ENCODE assay signal across 28 cellular contexts in the genomic region with DNA sequence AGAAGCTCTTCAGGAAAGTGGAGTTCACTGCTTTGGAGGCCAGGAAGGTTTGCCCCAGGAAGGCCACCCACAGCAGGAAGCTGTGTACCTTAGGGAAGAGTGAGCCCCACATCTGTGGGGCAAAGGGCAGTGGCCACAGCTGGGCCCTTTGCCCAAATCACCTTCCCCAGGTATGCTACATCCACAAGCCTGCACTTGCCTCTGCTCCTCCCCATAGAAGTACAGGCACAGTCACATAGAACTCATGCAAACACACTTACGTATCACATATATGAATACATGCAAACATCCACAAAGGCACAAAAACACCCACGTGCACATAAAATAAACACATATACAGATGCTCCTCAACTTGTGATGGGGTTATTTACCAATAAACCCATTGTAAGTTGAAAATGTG. TPM values are rescaled to one million over a fixed set of nuclear protein-coding genes. Genes with fewer than 3 reads are reported as not detected.
DNase-seq lines count a peak whose midpoint lies in the region; ATAC-seq and TF ChIP-seq lines count a peak whose summit lies in the region.
"Had no signal": no experiment of that assay in that cellular context is flagged by ENCODE, and none has a peak within 500 bp of the region (broad histone marks: within the 10 kb centered on the region; RNA-seq: fewer than 3 reads in every experiment).

No MANE protein-coding gene starts in this region.

- H3K4me1 Mint-ChIP-seq in activated naive CD4-positive, alpha-beta T cell treated with anti-CD3 and anti-CD28 coated beads, Interleukin-2, amount 10 ng/mL, durations not matched to agents 7 days and 5 days = no peaks in the 10 kb centered on the region
- no peaks in the 10 kb centered on the region for H3K4me1 Mint-ChIP-seq in activated naive CD4-positive, alpha-beta T cell treated with anti-CD3 and anti-CD28 coated beads for 36 hours (ENCODE audit: low read depth)
- peaks cover 2% of the 10 kb centered on the region for H3K4me1 Mint-ChIP-seq in progenitor cell of endocrine pancreas (ENCODE audit: low read depth)
- H3K4me1 Mint-ChIP-seq: activated CD4-positive, alpha-beta memory T cell treated with anti-CD3 and anti-CD28 coated beads, Interleukin-2, amount 10 ng/mL, durations not matched to agents 7 days and 5 days; central memory CD8-positive, alpha-beta T cell; naive thymus-derived CD8-positive, alpha-beta T cell had no signal

- H3K27ac ChIP-seq in breast epithelium (peak overlapping the region; percentile 95), upper lobe of right lung (no peak overlapping the region)
- H3K27ac ChIP-seq: gastroesophageal sphincter, HL-60, ovary, right lobe of liver had no signal

- H3K36me3 Mint-ChIP-seq in activated naive CD4-positive, alpha-beta T cell treated with anti-CD3 and anti-CD28 coated beads, Interleukin-2, amount 10 ng/mL, durations not matched to agents 7 days and 5 days = no peaks in the 10 kb centered on the region
- H3K36me3 Mint-ChIP-seq in activated naive CD4-positive, alpha-beta T cell treated with anti-CD3 and anti-CD28 coated beads for 36 hours (ENCODE audit: low read depth) = no peaks in the 10 kb centered on the region
- no peaks in the 10 kb centered on the region for H3K36me3 Mint-ChIP-seq in progenitor cell of endocrine pancreas (ENCODE audit: insufficient read depth)
- H3K36me3 Mint-ChIP-seq: naive thymus-derived CD8-positive, alpha-beta T cell had no signal

- H3K27me3 ChIP-seq in breast epithelium (no peaks in the 10 kb centered on the region), upper lobe of right lung (peaks cover 15% of the 10 kb centered on the region)
- H3K27me3 ChIP-seq: ovary, right lobe of liver had no signal

- TF ChIP-seq CTCF in breast epithelium (IDR thresholded peaks at IDR 0.05) (no peak), upper lobe of right lung (IDR thresholded peaks at IDR 0.05) (no peak), progenitor cell of endocrine pancreas (IDR thresholded peaks at IDR 0.05; ENCODE audit: unreplicated experiment) (no peak)

- H3K9me3 ChIP-seq in breast epithelium (no peaks in the 10 kb centered on the region), upper lobe of right lung (no peaks in the 10 kb centered on the region)
- H3K9me3 ChIP-seq: gastroesophageal sphincter, ovary, right lobe of liver had no signal

- no peak overlapping the region for H3K27ac Mint-ChIP-seq in activated naive CD4-positive, alpha-beta T cell treated with anti-CD3 and anti-CD28 coated beads, Interleukin-2, amount 10 ng/mL, durations not matched to agents 7 days and 5 days
- H3K27ac Mint-ChIP-seq in activated naive CD4-positive, alpha-beta T cell treated with anti-CD3 and anti-CD28 coated beads for 36 hours = no peak overlapping the region
- no peak overlapping the region for H3K27ac Mint-ChIP-seq in progenitor cell of endocrine pancreas
- H3K27ac Mint-ChIP-seq: activated CD4-positive, alpha-beta memory T cell treated with anti-CD3 and anti-CD28 coated beads, Interleukin-2, amount 10 ng/mL, durations not matched to agents 7 days and 5 days; naive thymus-derived CD8-positive, alpha-beta T cell had no signal

- H3K9me3 Mint-ChIP-seq in activated naive CD4-positive, alpha-beta T cell treated with anti-CD3 and anti-CD28 coated beads, Interleukin-2, amount 10 ng/mL, durations not matched to agents 7 days and 5 days = no peaks in the 10 kb centered on the region
- no peaks in the 10 kb centered on the region for H3K9me3 Mint-ChIP-seq in activated naive CD4-positive, alpha-beta T cell treated with anti-CD3 and anti-CD28 coated beads for 36 hours
- no peaks in the 10 kb centered on the region for H3K9me3 Mint-ChIP-seq in progenitor cell of endocrine pancreas (ENCODE audit: low read depth)
- H3K9me3 Mint-ChIP-seq: activated CD4-positive, alpha-beta memory T cell treated with anti-CD3 and anti-CD28 coated beads, Interleukin-2, amount 10 ng/mL, durations not matched to agents 7 days and 5 days; central memory CD8-positive, alpha-beta T cell; naive thymus-derived CD8-positive, alpha-beta T cell had no signal

- intact Hi-C loops in activated naive CD4-positive, alpha-beta T cell treated with anti-CD3 and anti-CD28 coated beads for 36 hours (cut with micrococcal nuclease) = no loop called here
- intact Hi-C loops in breast epithelium (cut with DNase I; ENCODE audit: low total_unique reads) = no loop called here
- intact Hi-C loops in upper lobe of right lung (cut with DNase I) = no loop called here

- CTCF ChIA-PET in activated naive CD4-positive, alpha-beta T cell treated with anti-CD3 and anti-CD28 coated beads, Interleukin-2, amount 10 ng/mL, durations not matched to agents 7 days and 5 days (lab: Charles Lee) = interaction anchor here (1.4 kb wide), 1 partner anchor 27 kb away, joined by 6 read pairs; no protein-coding TSS in a partner anchor
- CTCF ChIA-PET in activated naive CD4-positive, alpha-beta T cell treated with anti-CD3 and anti-CD28 coated beads for 36 hours (lab: Charles Lee) = no interaction called here

- ATAC-seq in upper lobe of right lung = no peak
- ATAC-seq: gastroesophageal sphincter; naive thymus-derived CD8-positive, alpha-beta T cell; right lobe of liver had no signal

- peaks cover 9% of the 10 kb centered on the region for H3K27me3 Mint-ChIP-seq in activated naive CD4-positive, alpha-beta T cell treated with anti-CD3 and anti-CD28 coated beads, Interleukin-2, amount 10 ng/mL, durations not matched to agents 7 days and 5 days
- H3K27me3 Mint-ChIP-seq in activated naive CD4-positive, alpha-beta T cell treated with anti-CD3 and anti-CD28 coated beads for 36 hours (ENCODE audit: low read depth) = peaks cover 3% of the 10 kb centered on the region
- H3K27me3 Mint-ChIP-seq in progenitor cell of endocrine pancreas = peaks cover 34% of the 10 kb centered on the region

- H3K4me3 Mint-ChIP-seq in activated naive CD4-positive, alpha-beta T cell treated with anti-CD3 and anti-CD28 coated beads, Interleukin-2, amount 10 ng/mL, durations not matched to agents 7 days and 5 days = no peak overlapping the region
- H3K4me3 Mint-ChIP-seq in activated naive CD4-positive, alpha-beta T cell treated with anti-CD3 and anti-CD28 coated beads for 36 hours = no peak overlapping the region
- no peak overlapping the region for H3K4me3 Mint-ChIP-seq in progenitor cell of endocrine pancreas (ENCODE audit: low read depth)
- H3K4me3 Mint-ChIP-seq: activated CD4-positive, alpha-beta memory T cell treated with anti-CD3 and anti-CD28 coated beads, Interleukin-2, amount 10 ng/mL, durations not matched to agents 7 days and 5 days; central memory CD8-positive, alpha-beta T cell; naive thymus-derived CD8-positive, alpha-beta T cell had no signal

- no peak for TF ChIP-seq POLR2A in breast epithelium (IDR thresholded peaks at IDR 0.05)

- no peaks in the 10 kb centered on the region for H3K4me1 ChIP-seq in breast epithelium
- no peaks in the 10 kb centered on the region for H3K4me1 ChIP-seq in upper lobe of right lung
- H3K4me1 ChIP-seq: gastroesophageal sphincter, right lobe of liver had no signal

- H3K4me3 ChIP-seq in breast epithelium (peak overlapping the region in 2 of 3 donors; percentile 61 to 68), upper lobe of right lung (no peak overlapping the region)
- H3K4me3 ChIP-seq: gastroesophageal sphincter, ovary, right lobe of liver had no signal

- no peaks in the 10 kb centered on the region for H3K36me3 ChIP-seq in breast epithelium
- H3K36me3 ChIP-seq in upper lobe of right lung = no peaks in the 10 kb centered on the region
- H3K36me3 ChIP-seq: gastroesophageal sphincter, ovary, right lobe of liver had no signal

- peak; percentile 1 for DNase-seq in activated naive CD4-positive, alpha-beta T cell treated with anti-CD3 and anti-CD28 coated beads, Interleukin-2, amount 10 ng/mL, durations not matched to agents 7 days and 5 days
- DNase-seq in activated naive CD4-positive, alpha-beta T cell treated with anti-CD3 and anti-CD28 coated beads for 36 hours = no peak
- DNase-seq in breast epithelium (ENCODE audit: low spot score in 2 of 2) = peak in 1 of 2 donors; percentile 37
- peak; percentile 10 for DNase-seq in iPS-NIHi11 (ENCODE audit: low spot score)
- peak; percentile 34 for DNase-seq in upper lobe of right lung
- no peak for DNase-seq in HuH-7 (ENCODE audit: low spot score)
- no peak for DNase-seq in NCI-H2029 (lab: John Stamatoyannopoulos, UW)
- DNase-seq in progenitor cell of endocrine pancreas (ENCODE audit: low spot score, unreplicated experiment) = no peak
- DNase-seq: ACHN; activated CD4-positive, alpha-beta memory T cell treated with anti-CD3 and anti-CD28 coated beads, Interleukin-2, amount 10 ng/mL, durations not matched to agents 7 days and 5 days; activated CD4-positive, CD25-positive, alpha-beta regulatory T cell; activated naive CD4-positive, alpha-beta T cell treated with anti-CD3 and anti-CD28 coated beads, Interleukin-2, amount 50 U/mL, for 16 hours; C1 segment of cervical spinal cord; kidney glomerular epithelial cell; mesendoderm; NCI-H1105; NCI-H2081; NCI-H446; stimulated activated CD4-positive, alpha-beta T cell treated with anti-CD3 and anti-CD28 coated beads, Interleukin-15, amount 100 ng/mL, for 24 hours; T-helper 9 cell had no signal

RNA-seq across cellular contexts. Expression of gene TRIM29, which starts 2.1 kb away (rescaled TPM):
- total RNA-seq in activated naive CD4-positive, alpha-beta T cell treated with anti-CD3 and anti-CD28 coated beads for 36 hours = not detected
- 10 to 100 TPM; 10.6 to 58.7 (median 45.9) TPM for total RNA-seq in breast epithelium
- total RNA-seq in upper lobe of right lung = 3.4 TPM
- total RNA-seq in progenitor cell of endocrine pancreas = 0.33 TPM in 1 of 2 replicates, not detected in the other
- total RNA-seq: activated CD4-positive, alpha-beta memory T cell treated with anti-CD3 and anti-CD28 coated beads, Interleukin-2, amount 10 ng/mL, durations not matched to agents 7 days and 5 days; epithelial cell of proximal tubule; naive thymus-derived CD8-positive, alpha-beta T cell; RPMI7951 had no signal

Comparison
In these comparisons a context has a peak if more than half of its experiments do, and no peak if none do; other contexts are left out.
1. DNase-seq: peak in activated naive CD4-positive, alpha-beta T cell treated with anti-CD3 and anti-CD28 coated beads, Interleukin-2, amount 10 ng/mL, durations not matched to agents 7 days and 5 days (single experiment), iPS-NIHi11 (single experiment) and upper lobe of right lung (single experiment); none in activated naive CD4-positive, alpha-beta T cell treated with anti-CD3 and anti-CD28 coated beads for 36 hours (single experiment), HuH-7 (single experiment), NCI-H2029 (single experiment) and progenitor cell of endocrine pancreas (single experiment).